In the genomic region with DNA sequence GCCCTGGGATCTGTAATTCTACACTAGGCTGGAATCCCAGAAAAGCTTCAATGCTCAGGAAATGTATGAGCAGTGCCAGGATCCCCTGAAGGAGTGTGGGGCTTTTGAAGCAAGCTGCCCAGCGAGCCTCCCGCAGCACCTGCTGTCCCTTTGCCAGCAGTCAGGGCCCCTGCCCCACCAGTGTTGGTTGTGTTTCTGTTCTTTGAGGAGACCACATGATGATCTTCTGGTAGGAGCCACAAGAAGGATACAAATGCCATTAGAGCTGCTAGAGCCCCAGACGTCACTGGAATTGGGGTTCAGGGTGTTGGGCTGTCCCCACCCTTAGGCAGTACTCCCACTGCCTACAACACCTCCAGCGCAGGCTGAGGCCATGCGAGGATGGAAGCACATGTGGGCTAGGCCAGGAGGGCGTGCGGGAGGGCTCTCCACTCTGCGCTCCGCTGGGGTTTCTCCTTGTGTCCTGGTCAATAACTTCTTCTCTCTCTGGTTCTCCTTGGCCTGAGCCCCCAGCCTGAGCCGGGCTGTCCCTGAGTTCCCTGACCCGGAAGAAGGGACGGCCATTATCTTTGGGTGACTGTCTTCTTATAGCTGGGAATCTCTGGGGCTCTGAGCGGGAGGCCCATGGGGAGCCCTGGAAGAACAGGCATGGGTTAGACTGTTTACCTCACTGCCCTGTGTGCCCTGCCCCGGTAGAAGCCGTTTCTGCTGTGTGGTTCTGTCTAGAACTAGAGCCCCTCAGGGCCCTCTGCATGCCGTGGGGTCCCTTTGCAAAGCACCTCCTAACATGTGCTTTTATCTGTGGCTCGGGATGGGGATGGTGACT, we compare ENCODE assay signal across 9 cellular contexts.
DNase-seq lines count a peak whose midpoint lies in the region; ATAC-seq, FAIRE-seq and TF ChIP-seq lines count a peak whose summit lies in the region.
"Had no signal": no experiment of that assay in that cellular context is flagged by ENCODE, and none has a peak within 500 bp of the region (broad histone marks: within the 10 kb centered on the region; RNA-seq: fewer than 3 reads in every experiment).

No MANE protein-coding gene starts in this region.

- SMC1A ChIA-PET in GM12878 (lab: Charles Lee; ENCODE audit: uncharacterized antibody, unreplicated experiment) = interaction anchor here (0.7 to 5.0 kb wide), 15 partner anchors 8 to 52 kb away, joined by 3 to 49 read pairs (median 3); no protein-coding TSS in a partner anchor

- H3K4me1 ChIP-seq in GM12878 (ENCODE audit: control insufficient read depth, insufficient read depth, low read length) (peaks cover 70% of the 10 kb centered on the region), tibial artery (peaks cover 0 to 100% (median 92%) of the 10 kb centered on the region in 4 donors)

- CTCF ChIA-PET in activated naive CD4-positive, alpha-beta T cell treated with anti-CD3 and anti-CD28 coated beads, Interleukin-2, amount 10 ng/mL, durations not matched to agents 7 days and 5 days (lab: Charles Lee) = interaction anchor here (1.7 to 3.6 kb wide), 3 partner anchors 28 to 119 kb away, joined by 6 to 27 read pairs (median 6); no protein-coding TSS in a partner anchor
- CTCF ChIA-PET in GM12878 (lab: Yijun Ruan, JAX) = interaction anchor here (0.6 to 18.3 kb wide), 6 partner anchors 9 to 120 kb away, joined by 3 to 298 read pairs (median 4); no protein-coding TSS in a partner anchor

- H3K27me3 ChIP-seq in GM12878 (replicated peaks in 1 of 2; ENCODE audit: control insufficient read depth in 2 of 2, insufficient read depth in 2 of 2, low read length in 1 of 2) (no peaks in the 10 kb centered on the region), tibial artery (no peaks in the 10 kb centered on the region)

- ATAC-seq in GM12878 = peak; percentile 2; the same call in 2 of the 3 replicates
- ATAC-seq in GM18870 (IDR thresholded peaks at IDR 0.05; ENCODE audit: unreplicated experiment) = no peak

- POLR2A ChIA-PET in GM12878 (lab: Charles Lee) = interaction anchor here (0.7 to 3.5 kb wide), 6 partner anchors 8 to 84 kb away, joined by 3 to 18 read pairs (median 3); no protein-coding TSS in a partner anchor

- no peaks in the 10 kb centered on the region for H4K20me1 ChIP-seq in GM12878 (ENCODE audit: control insufficient read depth, insufficient read depth)

- no peak overlapping the region for H2AFZ ChIP-seq in GM12878 (ENCODE audit: control insufficient read depth, low read depth, low read length)

- RAD21 ChIA-PET in GM12878 (lab: Charles Lee; ENCODE audit: unreplicated experiment) = interaction anchor here (1.0 to 2.9 kb wide), 8 partner anchors 9 to 52 kb away, joined by 3 to 15 read pairs (median 6); no protein-coding TSS in a partner anchor

- no peaks in the 10 kb centered on the region for H3K9me3 ChIP-seq in GM12878 (replicated peaks; ENCODE audit: control insufficient read depth, insufficient read depth, low read length)
- no peaks in the 10 kb centered on the region for H3K9me3 ChIP-seq in tibial artery

- 54% methylated on average over 17 of the region's 17 CpGs for WGBS in GM12878 (ENCODE audit: insufficient coverage, insufficient replicate concordance, low lambda C conversion rate, missing lambda C conversion rate)

- no peak for TF ChIP-seq CTCF in GM12878 (IDR thresholded peaks at IDR 0.05 in 2 of 3, conservative IDR thresholded peaks at IDR 0.05 in 1 of 3; ENCODE audit: control insufficient read depth in 2 of 3, extremely low read depth in 1 of 3, insufficient read depth in 1 of 3, low read depth in 3 of 3, low read length in 3 of 3)
- no peak for TF ChIP-seq CTCF in mesothelial cell of epicardium (IDR thresholded peaks at IDR 0.05; ENCODE audit: unreplicated experiment)
- TF ChIP-seq CTCF in tibial artery (IDR thresholded peaks at IDR 0.05) = no peak

- no TSS peak for BruUV-seq in GM12878 (replicated peaks; lab: Mats Ljungman, UMichigan)

- peak overlapping the region; percentile 98 for H3K4me2 ChIP-seq in GM12878 (ENCODE audit: control insufficient read depth, insufficient read depth)

- H3K27me3 Mint-ChIP-seq in activated naive CD4-positive, alpha-beta T cell treated with anti-CD3 and anti-CD28 coated beads, Interleukin-2, amount 10 ng/mL, durations not matched to agents 7 days and 5 days = no peaks in the 10 kb centered on the region
- no peaks in the 10 kb centered on the region for H3K27me3 Mint-ChIP-seq in mesothelial cell of epicardium (ENCODE audit: low read depth)
- H3K27me3 Mint-ChIP-seq: progenitor cell of endocrine pancreas had no signal

- TF ChIP-seq RAD21 in GM12878 (IDR thresholded peaks at IDR 0.05; ENCODE audit: insufficient read depth, low read depth, low read length) = no peak

- H3K36me3 ChIP-seq in GM12878 (ENCODE audit: control insufficient read depth in 2 of 2, insufficient read depth in 2 of 2, low read length in 1 of 2) (peaks cover 0 to 2% of the 10 kb centered on the region in 2 experiments; a peak in 2 of 4 replicates), tibial artery (no peaks in the 10 kb centered on the region)

- peak overlapping the region; percentile 77 for H3K27ac ChIP-seq in GM12878 (ENCODE audit: control insufficient read depth, insufficient read depth)
- peak overlapping the region; percentile 97 to 99 for H3K27ac ChIP-seq in tibial artery

- peak overlapping the region; percentile 56 for H3K9ac ChIP-seq in GM12878 (ENCODE audit: control insufficient read depth, insufficient read depth, low read length)

- peak overlapping the region; percentile 56 for H3K4me3 ChIP-seq in GM12878
- peak overlapping the region in 1 of 2 donors; percentile 28 for H3K4me3 ChIP-seq in tibial artery

- H3K4me1 Mint-ChIP-seq in activated naive CD4-positive, alpha-beta T cell treated with anti-CD3 and anti-CD28 coated beads, Interleukin-2, amount 10 ng/mL, durations not matched to agents 7 days and 5 days = peaks cover 95% of the 10 kb centered on the region
- H3K4me1 Mint-ChIP-seq in mesothelial cell of epicardium = peaks cover 73% of the 10 kb centered on the region

- intact Hi-C loops in GM12878 (cut with micrococcal nuclease; ENCODE audit: unreplicated experiment) = loop anchor here (5.0 kb wide), 1 partner anchor 34 kb away; no protein-coding TSS in a partner anchor
- intact Hi-C loops in tibial artery (cut with DNase I; ENCODE audit: low total_unique reads) = loop anchor here (5.0 to 10.0 kb wide), 2 partner anchors 36 to 194 kb away; no protein-coding TSS in a partner anchor

- H3K79me2 ChIP-seq in GM12878 (ENCODE audit: control insufficient read depth, insufficient read depth, low read length) = peaks cover 97% of the 10 kb centered on the region

- no peak; the same call in none of the 2 replicates for TF ChIP-seq POLR2A in GM12878 (IDR thresholded peaks at IDR 0.05; ENCODE audit: low read depth, low read length)

- no peak for DNase-seq in activated naive CD4-positive, alpha-beta T cell treated with anti-CD3 and anti-CD28 coated beads, Interleukin-2, amount 10 ng/mL, durations not matched to agents 7 days and 5 days
- no peak for DNase-seq in activated naive CD4-positive, alpha-beta T cell (lab: John Stamatoyannopoulos, UW)
- no peak for DNase-seq in GM12878 (ENCODE audit: low read depth, low spot score)
- no peak for DNase-seq in mesothelial cell of epicardium (ENCODE audit: low spot score in 2 of 2, unreplicated experiment in 2 of 2)
- no peak for DNase-seq in tibial artery
- DNase-seq in stimulated activated naive CD4-positive, alpha-beta T cell treated with Interleukin-2 at 50 U/mL for 16 hours (lab: John Stamatoyannopoulos, UW) = no peak
- DNase-seq in NCI-H524 treated with DMSO at 0.1 percent for 48 hours (lab: John Stamatoyannopoulos, UW) = no peak

- peak overlapping the region; percentile 87 for H3K27ac Mint-ChIP-seq in activated naive CD4-positive, alpha-beta T cell treated with anti-CD3 and anti-CD28 coated beads, Interleukin-2, amount 10 ng/mL, durations not matched to agents 7 days and 5 days
- H3K27ac Mint-ChIP-seq in mesothelial cell of epicardium = peak overlapping the region; percentile 87
- H3K27ac Mint-ChIP-seq: progenitor cell of endocrine pancreas had no signal

- peak overlapping the region; percentile 37 for H3K4me3 Mint-ChIP-seq in activated naive CD4-positive, alpha-beta T cell treated with anti-CD3 and anti-CD28 coated beads, Interleukin-2, amount 10 ng/mL, durations not matched to agents 7 days and 5 days
- no peak overlapping the region for H3K4me3 Mint-ChIP-seq in mesothelial cell of epicardium

- FAIRE-seq in GM12878 (lab: Jason Lieb, UNC) = no peak

- TF ChIP-seq EP300 in GM12878 (IDR thresholded peaks at IDR 0.05; ENCODE audit: borderline replicate concordance in 1 of 2, control insufficient read depth in 1 of 2, low read depth in 2 of 2, low read length in 2 of 2) = no peak

- no peaks in the 10 kb centered on the region for H3K9me3 Mint-ChIP-seq in activated naive CD4-positive, alpha-beta T cell treated with anti-CD3 and anti-CD28 coated beads, Interleukin-2, amount 10 ng/mL, durations not matched to agents 7 days and 5 days
- no peaks in the 10 kb centered on the region for H3K9me3 Mint-ChIP-seq in mesothelial cell of epicardium

- H3K36me3 Mint-ChIP-seq in activated naive CD4-positive, alpha-beta T cell treated with anti-CD3 and anti-CD28 coated beads, Interleukin-2, amount 10 ng/mL, durations not matched to agents 7 days and 5 days = peaks cover 35% of the 10 kb centered on the region
- no peaks in the 10 kb centered on the region for H3K36me3 Mint-ChIP-seq in mesothelial cell of epicardium

- in situ Hi-C loops in GM12878 (cut with MboI) = no loop called here

TF ChIP-seq in GM12878, 131 proteins besides CTCF, POLR2A, EP300 and RAD21 (continues in another document):
- TF ChIP-seq ZNF207 (IDR thresholded peaks at IDR 0.05; ENCODE audit: borderline replicate concordance) = 0 out of 2 replicates have a peak, but pooled peaks have one; percentile 16
- no peak for TF ChIP-seq RBBP5 (conservative IDR thresholded peaks at IDR 0.05)
- 0 out of 2 replicates have a peak, but pooled peaks have one; percentile 1 for TF ChIP-seq NBN (IDR thresholded peaks at IDR 0.05)
- TF ChIP-seq, protein P1, sequence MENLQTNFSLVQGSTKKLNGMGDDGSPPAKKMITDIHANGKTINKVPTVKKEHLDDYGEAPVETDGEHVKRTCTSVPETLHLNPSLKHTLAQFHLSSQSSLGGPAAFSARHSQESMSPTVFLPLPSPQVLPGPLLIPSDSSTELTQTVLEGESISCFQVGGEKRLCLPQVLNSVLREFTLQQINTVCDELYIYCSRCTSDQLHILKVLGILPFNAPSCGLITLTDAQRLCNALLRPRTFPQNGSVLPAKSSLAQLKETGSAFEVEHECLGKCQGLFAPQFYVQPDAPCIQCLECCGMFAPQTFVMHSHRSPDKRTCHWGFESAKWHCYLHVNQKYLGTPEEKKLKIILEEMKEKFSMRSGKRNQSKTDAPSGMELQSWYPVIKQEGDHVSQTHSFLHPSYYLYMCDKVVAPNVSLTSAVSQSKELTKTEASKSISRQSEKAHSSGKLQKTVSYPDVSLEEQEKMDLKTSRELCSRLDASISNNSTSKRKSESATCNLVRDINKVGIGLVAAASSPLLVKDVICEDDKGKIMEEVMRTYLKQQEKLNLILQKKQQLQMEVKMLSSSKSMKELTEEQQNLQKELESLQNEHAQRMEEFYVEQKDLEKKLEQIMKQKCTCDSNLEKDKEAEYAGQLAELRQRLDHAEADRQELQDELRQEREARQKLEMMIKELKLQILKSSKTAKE (IDR thresholded peaks at IDR 0.05; ENCODE audit: low read depth, poor library complexity, severe bottlenecking) = no peak
- no peak for TF ChIP-seq SP1 (IDR thresholded peaks at IDR 0.05; ENCODE audit: low read depth, low read length)
- no peak for TF ChIP-seq POLR2AphosphoS5 (IDR thresholded peaks at IDR 0.05; ENCODE audit: low read length)
